8 cellular contexts compared by ENCODE assay signal in genomic region chr3:61381745-61382392, GRCh38.
DNase-seq lines count a peak whose midpoint lies in the region; ATAC-seq and TF ChIP-seq lines count a peak whose summit lies in the region.

No MANE protein-coding gene starts in this region.

- ATAC-seq in GM19372 (IDR thresholded peaks at IDR 0.05; ENCODE audit: low read depth, unreplicated experiment) = peak; percentile 98
- peak; percentile 90 for ATAC-seq in HG03432 (IDR thresholded peaks at IDR 0.05; ENCODE audit: unreplicated experiment)
- ATAC-seq in omental fat pad (ENCODE audit: low FRiP score) = peak; percentile 64
- no peak for ATAC-seq in HG03108 (IDR thresholded peaks at IDR 0.05; ENCODE audit: unreplicated experiment)

- no peak for TF ChIP-seq CTCF in omental fat pad (IDR thresholded peaks at IDR 0.05)

- DNase-seq in EL = peak; percentile 23
- peak; percentile 49 to 55 for DNase-seq in SHP77 (lab: John Stamatoyannopoulos, UW)
- DNase-seq in fibroblast of peridontal ligament (ENCODE audit: extremely low read depth) = peak; percentile 7
- no peak for DNase-seq in omental fat pad (ENCODE audit: low spot score)
- no peak for DNase-seq in NCI-H1930 (lab: John Stamatoyannopoulos, UW)

Comparison
In these comparisons a context has a peak if more than half of its experiments do, and no peak if none do; other contexts are left out.
1. DNase-seq: peak in EL (single experiment), SHP77 (2 of 2) and fibroblast of peridontal ligament (single experiment); none in omental fat pad (single experiment) and NCI-H1930 (0 of 2).